10 cellular contexts compared by ENCODE assay signal in the genomic region with DNA sequence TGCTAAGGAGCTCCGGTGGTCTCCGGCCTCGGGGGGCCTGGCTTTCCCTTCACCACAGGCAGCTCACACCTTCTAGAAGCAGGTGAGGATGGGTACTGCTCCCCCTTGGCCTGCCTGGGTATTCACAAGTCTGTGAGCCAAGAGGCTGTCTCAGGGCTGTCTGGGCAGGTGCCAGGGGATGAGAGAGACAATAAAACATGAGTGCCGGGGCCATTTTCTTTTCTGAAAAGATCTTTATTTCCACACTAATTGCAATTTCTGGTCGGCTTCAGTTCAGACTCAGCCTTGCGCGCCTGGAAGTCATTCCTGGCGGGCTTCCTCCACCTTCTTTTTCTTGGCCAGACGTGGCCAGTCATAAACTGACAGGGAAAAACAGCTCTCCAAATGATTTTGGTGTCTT.
A peak's percentile ranks its signal among the peaks of the same experiment; 100 is the strongest.
DNase-seq lines count a peak whose midpoint lies in the region; ATAC-seq, FAIRE-seq and TF ChIP-seq lines count a peak whose summit lies in the region.
"Had no signal": no experiment of that assay in that cellular context is flagged by ENCODE, and none has a peak within 500 bp of the region (broad histone marks: within the 10 kb centered on the region; RNA-seq: fewer than 3 reads in every experiment).

No MANE protein-coding gene starts in this region.

- peak overlapping the region in 1 of 4 experiments; percentile 12; a peak in 1 of 7 replicates for H3K9ac ChIP-seq in H1 (replicated peaks in 1 of 4; ENCODE audit: extremely low read depth in 1 of 4, low read depth in 3 of 4, low read length in 3 of 4)

- peaks cover 0 to 3% (median 0%) of the 10 kb centered on the region in 3 donors for H3K36me3 Mint-ChIP-seq in CD8-positive, alpha-beta memory T cell
- H3K36me3 Mint-ChIP-seq in osteocyte (ENCODE audit: unreplicated experiment): no peaks in the 10 kb centered on the region

- H2AK5ac ChIP-seq in H1 (ENCODE audit: low read depth, low read length): peak overlapping the region; percentile 79; the same call in 1 of the 2 replicates

- H3K4me1 Mint-ChIP-seq in CD8-positive, alpha-beta memory T cell: peaks cover 14 to 23% (median 19%) of the 10 kb centered on the region in 3 donors
- peaks cover 32% of the 10 kb centered on the region for H3K4me1 Mint-ChIP-seq in osteocyte (ENCODE audit: unreplicated experiment)

- H3K14ac ChIP-seq in H1 (ENCODE audit: insufficient read length): no peak overlapping the region

- peaks cover 12% of the 10 kb centered on the region for H3K4me1 ChIP-seq in CD8-positive, alpha-beta memory T cell (ENCODE audit: insufficient read depth, low read length)
- peaks cover 20 to 42% (median 34%) of the 10 kb centered on the region in 4 experiments for H3K4me1 ChIP-seq in H1 (replicated peaks in 1 of 4; ENCODE audit: control insufficient read depth in 3 of 4, insufficient read depth in 4 of 4, low read length in 3 of 4)

- peaks cover 0 to 1% of the 10 kb centered on the region in 2 donors for H3K27me3 Mint-ChIP-seq in CD8-positive, alpha-beta memory T cell
- H3K27me3 Mint-ChIP-seq in osteocyte (ENCODE audit: unreplicated experiment): no peaks in the 10 kb centered on the region

- 83% methylated on average over 9 of the region's 9 CpGs; no CpG with 5 or more reads in 1 of the 2 experiments for WGBS in H1 (ENCODE audit: extremely low coverage in 1 of 2, insufficient coverage in 1 of 2, insufficient read length in 1 of 2, insufficient replicate concordance in 2 of 2, low coverage in 1 of 2, low lambda C conversion rate in 2 of 2, missing lambda C conversion rate in 1 of 2), 2 experiments

- H2BK12ac ChIP-seq in H1 (ENCODE audit: low read depth, low read length): peak overlapping the region; percentile 96

- no peaks in the 10 kb centered on the region for H4K20me1 ChIP-seq in H1 (replicated peaks in 1 of 2; ENCODE audit: control insufficient read depth in 1 of 2, insufficient read depth in 2 of 2, low read length in 2 of 2)

- H4K91ac ChIP-seq in H1 (replicated peaks; ENCODE audit: insufficient read length, low read length): no peak overlapping the region

- no peak overlapping the region for H2AFZ ChIP-seq in H1 (ENCODE audit: low read length)

- H3K23me2 ChIP-seq in H1 (ENCODE audit: low read depth, low read length): peaks cover 5% of the 10 kb centered on the region; the same call in 1 of the 2 replicates

- POLR2A ChIA-PET in CD8-positive, alpha-beta memory T cell (lab: Charles Lee): no interaction called here
- POLR2A ChIA-PET in H1 (lab: Charles Lee; ENCODE audit: partially characterized antibody): interaction anchor here (0.6 kb wide), 1 partner anchor 222 kb away, joined by 3 read pairs; no protein-coding TSS in a partner anchor

- H3K27ac Mint-ChIP-seq in CD8-positive, alpha-beta memory T cell: peak overlapping the region in 1 of 8 donors; percentile 79
- H3K27ac Mint-ChIP-seq in osteocyte (ENCODE audit: unreplicated experiment): peak overlapping the region; percentile 25
- H3K27ac Mint-ChIP-seq: T-helper 2 cell treated with Interferon-gamma antibody and Interleukin-4, amounts not matched to agents 5 μg/mL and 100 μg/mL, for 36 hours had no signal

- no peak for TF ChIP-seq EP300 in H1 (IDR thresholded peaks at IDR 0.05; ENCODE audit: borderline replicate concordance in 1 of 2, low read depth in 2 of 2, low read length in 2 of 2)

- no peak overlapping the region for H3K4ac ChIP-seq in H1 (replicated peaks; ENCODE audit: insufficient read length, low read depth, low read length)

- no peak overlapping the region for H4K5ac ChIP-seq in H1 (ENCODE audit: insufficient read length, low read depth, low read length)

- no peaks in the 10 kb centered on the region; the same call in 1 of the 2 replicates for H3K79me1 ChIP-seq in H1 (ENCODE audit: low read depth, low read length)

- no peak overlapping the region for H3K56ac ChIP-seq in H1 (replicated peaks; ENCODE audit: insufficient read length, low read depth, low read length)

- H3K18ac ChIP-seq in H1 (ENCODE audit: extremely low read depth, low read length): peak overlapping the region; percentile 53

- no peaks in the 10 kb centered on the region for H3K79me2 ChIP-seq in H1 (ENCODE audit: control insufficient read depth in 1 of 2, insufficient read depth in 2 of 2, low read length in 2 of 2)

- H3K36me3 ChIP-seq in CD8-positive, alpha-beta memory T cell (ENCODE audit: insufficient read depth, low read length): no peaks in the 10 kb centered on the region
- no peaks in the 10 kb centered on the region for H3K36me3 ChIP-seq in H1 (ENCODE audit: control insufficient read depth in 2 of 4, insufficient read depth in 4 of 4, low read length in 3 of 4)

- no peak for TF ChIP-seq RAD21 in H1 (IDR thresholded peaks at IDR 0.05 in 1 of 2, conservative IDR thresholded peaks at IDR 0.05 in 1 of 2; ENCODE audit: low read depth in 2 of 2, low read length in 2 of 2)

- H2BK20ac ChIP-seq in H1 (ENCODE audit: low read length): peak overlapping the region; percentile 57; the same call in 1 of the 2 replicates

- peak overlapping the region; percentile 42; the same call in 1 of the 2 replicates for H4K8ac ChIP-seq in H1 (ENCODE audit: extremely low read depth, insufficient read depth, low read length)

- H3K4me2 ChIP-seq in H1 (ENCODE audit: insufficient read depth in 1 of 2, low read depth in 2 of 2, low read length in 2 of 2): peak overlapping the region; percentile 8 to 49; a peak in 2 of 4 replicates

- CTCF ChIA-PET in CD8-positive, alpha-beta memory T cell (lab: Charles Lee): interaction anchor here (1.5 kb wide), 1 partner anchor 13 kb away, joined by 3 read pairs; no protein-coding TSS in a partner anchor
- CTCF ChIA-PET in H1 (lab: Charles Lee; ENCODE audit: partially characterized antibody): interaction anchor here (0.9 to 2.2 kb wide), 3 partner anchors 10 to 21 kb away, joined by 3 to 10 read pairs (median 3); no protein-coding TSS in a partner anchor

- no peak for TF ChIP-seq POLR2A in H1 (IDR thresholded peaks at IDR 0.05; ENCODE audit: control extremely low read depth in 1 of 2, low read depth in 2 of 2, low read length in 2 of 2)

- no peak for ATAC-seq in HG02870 (IDR thresholded peaks at IDR 0.05; ENCODE audit: unreplicated experiment)

- H2BK15ac ChIP-seq in H1 (ENCODE audit: low read length): no peak overlapping the region

- H3K27ac ChIP-seq in CD8-positive, alpha-beta memory T cell (ENCODE audit: low read depth, low read length): no peak overlapping the region
- H3K27ac ChIP-seq in H1 (ENCODE audit: low read depth, low read length): 0 out of 2 replicates have a peak overlapping the region, but pooled peaks have one; percentile 14
- H3K27ac ChIP-seq: HL-60 had no signal

- no peak for FAIRE-seq in H1 (lab: Jason Lieb, UNC)

- no peak overlapping the region for H3K4me3 ChIP-seq in CD8-positive, alpha-beta memory T cell (ENCODE audit: low read length)
- no peak overlapping the region for H3K4me3 ChIP-seq in H1 (ENCODE audit: extremely low read depth in 1 of 4, insufficient read depth in 2 of 4, low read depth in 3 of 4, low read length in 4 of 4)

- peak in 1 of 5 donors; percentile 47 for DNase-seq in CD8-positive, alpha-beta memory T cell
- DNase-seq in NCI-H2029 (lab: John Stamatoyannopoulos, UW) (peak; percentile 47), H1 (ENCODE audit: low read depth in 1 of 2, low spot score in 2 of 2) (no peak), osteocyte (ENCODE audit: extremely low spot score, unreplicated experiment) (no peak), RKO (ENCODE audit: low spot score) (no peak), NCI-H2227 (lab: John Stamatoyannopoulos, UW; ENCODE audit: unreplicated experiment) (no peak), HT-29 (ENCODE audit: low spot score) (no peak)

- no peak for TF ChIP-seq CTCF in H1 (IDR thresholded peaks at IDR 0.05; ENCODE audit: control extremely low read depth in 1 of 3, insufficient read depth in 1 of 3, low read depth in 1 of 3, low read length in 3 of 3)
- no peak for TF ChIP-seq CTCF in osteocyte (IDR thresholded peaks at IDR 0.05)

- no peaks in the 10 kb centered on the region for H3K9me3 Mint-ChIP-seq in CD8-positive, alpha-beta memory T cell
- no peaks in the 10 kb centered on the region for H3K9me3 Mint-ChIP-seq in osteocyte (ENCODE audit: unreplicated experiment)
- H3K9me3 Mint-ChIP-seq: T-helper 2 cell treated with Interferon-gamma antibody and Interleukin-4, amounts not matched to agents 5 μg/mL and 100 μg/mL, for 36 hours had no signal

- H3K4me3 Mint-ChIP-seq in CD8-positive, alpha-beta memory T cell: peak overlapping the region in 4 of 7 donors; percentile 28 to 93 (median 58)
- no peak overlapping the region for H3K4me3 Mint-ChIP-seq in osteocyte (ENCODE audit: unreplicated experiment)
- H3K4me3 Mint-ChIP-seq: T-helper 2 cell treated with Interferon-gamma antibody and Interleukin-4, amounts not matched to agents 5 μg/mL and 100 μg/mL, for 36 hours had no signal

- no peak overlapping the region for H2BK120ac ChIP-seq in H1 (replicated peaks; ENCODE audit: low read depth, low read length)

- no peaks in the 10 kb centered on the region for H3K9me3 ChIP-seq in CD8-positive, alpha-beta memory T cell (ENCODE audit: low read length)
- no peaks in the 10 kb centered on the region for H3K9me3 ChIP-seq in H1 (ENCODE audit: insufficient read depth in 2 of 2, low read depth in 1 of 2, low read length in 1 of 2)

- H3K27me3 ChIP-seq in CD8-positive, alpha-beta memory T cell (ENCODE audit: insufficient read depth, low read length, poor library complexity, severe bottlenecking): no peaks in the 10 kb centered on the region
- H3K27me3 ChIP-seq in H1 (replicated peaks in 1 of 4; ENCODE audit: control insufficient read depth in 3 of 4, extremely low read depth in 1 of 4, insufficient read depth in 3 of 4, low read length in 3 of 4): no peaks in the 10 kb centered on the region

- H2BK5ac ChIP-seq in H1 (ENCODE audit: low read depth, low read length): peak overlapping the region; percentile 84; the same call in 1 of the 2 replicates

- H3K23ac ChIP-seq in H1 (ENCODE audit: insufficient read length): no peak overlapping the region

TF ChIP-seq in H1, 55 proteins besides CTCF, POLR2A, EP300 and RAD21:
- TF ChIP-seq SUZ12 (IDR thresholded peaks at IDR 0.05; ENCODE audit: low read length): no peak
- no peak for TF ChIP-seq TCF12 (IDR thresholded peaks at IDR 0.05; ENCODE audit: low read depth, low read length)
